Comparison of ENCODE assay signal across 10 cellular contexts in the genomic region with DNA sequence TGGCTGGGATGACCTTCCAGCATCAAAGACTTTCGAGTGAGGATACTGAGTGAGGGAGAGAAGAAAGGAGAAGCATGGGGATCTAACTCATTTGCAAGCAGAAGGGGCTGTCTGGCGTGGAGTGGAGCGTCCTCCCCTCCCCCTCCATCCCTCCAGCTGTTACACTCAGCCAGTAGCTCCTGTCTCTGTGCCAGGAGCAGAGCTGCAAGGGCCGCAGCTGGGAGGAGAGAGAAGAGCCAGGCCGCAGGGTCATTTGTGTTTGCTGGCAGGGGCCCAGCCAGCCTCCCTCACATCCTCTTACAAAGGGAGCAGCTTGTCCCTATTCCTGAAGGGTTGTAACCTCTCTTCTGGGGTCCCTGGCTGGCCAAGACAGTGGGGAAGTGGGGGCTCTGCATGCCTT. TPM values are rescaled to one million over a fixed set of nuclear protein-coding genes. Genes with fewer than 3 reads are reported as not detected.
A peak's percentile ranks its signal among the peaks of the same experiment; 100 is the strongest.
DNase-seq lines count a peak whose midpoint lies in the region; ATAC-seq, FAIRE-seq and TF ChIP-seq lines count a peak whose summit lies in the region.
"Had no signal": no experiment of that assay in that cellular context is flagged by ENCODE, and none has a peak within 500 bp of the region (broad histone marks: within the 10 kb centered on the region; RNA-seq: fewer than 3 reads in every experiment).

No MANE protein-coding gene starts in this region.

- H3K4me3 ChIP-seq in right atrium auricular region: no peak overlapping the region

- peaks cover 0 to 31% of the 10 kb centered on the region in 2 donors for H3K4me1 ChIP-seq in right atrium auricular region

- TF ChIP-seq CTCF in right atrium auricular region (IDR thresholded peaks at IDR 0.05): no peak

- no peak overlapping the region for H3K27ac ChIP-seq in right atrium auricular region

- DNase-seq in GM04504 (ENCODE audit: low read depth): peak; percentile 35
- DNase-seq in amniotic epithelial cell (ENCODE audit: low read depth): peak; percentile 58
- DNase-seq in right atrium auricular region (ENCODE audit: low spot score): peak; percentile 61
- DNase-seq in sciatic nerve (ENCODE audit: low spot score): peak; percentile 89
- DNase-seq in NCI-H1694 treated with DMSO at 0.1 percent for 48 hours (lab: John Stamatoyannopoulos, UW): no peak
- no peak for DNase-seq in RCC 7860 (ENCODE audit: low spot score)
- DNase-seq in OCI-M1 (lab: John Stamatoyannopoulos, UW): no peak

- ATAC-seq in sciatic nerve: peak; percentile 84
- no peak for ATAC-seq in HG02938 (IDR thresholded peaks at IDR 0.05; ENCODE audit: unreplicated experiment)
- ATAC-seq: activated CD4-positive, CD25-positive, alpha-beta regulatory T cell treated with anti-CD3 and anti-CD28 coated beads, Interleukin-2, amount 50 U/mL, for 24 hours; HCT116 had no signal

- no peaks in the 10 kb centered on the region for H3K36me3 ChIP-seq in right atrium auricular region

- H3K27me3 ChIP-seq in right atrium auricular region: no peaks in the 10 kb centered on the region

- no peaks in the 10 kb centered on the region for H3K9me3 ChIP-seq in right atrium auricular region

- intact Hi-C loops in sciatic nerve (cut with DNase I): no loop called here

- no peak for FAIRE-seq in RCC 7860 (lab: Jason Lieb, UNC)

RNA-seq across cellular contexts. Expression of a gene that starts 58.0 kb away (rescaled TPM):
- total RNA-seq in right atrium auricular region: 1 to 10 TPM; 4.0 to 4.4 TPM
- total RNA-seq in sciatic nerve: 32.3 TPM

Comparison
In these comparisons a context has a peak if more than half of its experiments do, and no peak if none do; other contexts are left out.
1. DNase-seq: peak in GM04504 (single experiment), amniotic epithelial cell (single experiment), right atrium auricular region (single experiment) and sciatic nerve (single experiment); none in NCI-H1694 treated with DMSO at 0.1 percent for 48 hours (single experiment), RCC 7860 (single experiment) and OCI-M1 (single experiment).